In genomic region chr22:37163618-37164534, GRCh38 we compare ENCODE assay signal across 10 cellular contexts. TPM values are rescaled to one million over a fixed set of nuclear protein-coding genes. Genes with fewer than 3 reads are reported as not detected.
DNase-seq lines count a peak whose midpoint lies in the region; ATAC-seq and TF ChIP-seq lines count a peak whose summit lies in the region.
"Had no signal": no experiment of that assay in that cellular context is flagged by ENCODE, and none has a peak within 500 bp of the region (broad histone marks: within the 10 kb centered on the region; RNA-seq: fewer than 3 reads in every experiment).

No MANE protein-coding gene starts in this region.

- no peak overlapping the region for H4K8ac ChIP-seq in neuronal stem cell (ENCODE audit: low read depth, low read length)

- H2AFZ ChIP-seq in neuronal stem cell (ENCODE audit: low read length) = no peak overlapping the region

- POLR2A ChIA-PET in MCF 10A (lab: Yijun Ruan, JAX) = no interaction called here

- H2BK12ac ChIP-seq in neuronal stem cell (ENCODE audit: low read length) = peak overlapping the region; percentile 17

- H3K27ac Mint-ChIP-seq in T-helper 2 cell treated with Interferon-gamma antibody and Interleukin-4, amounts not matched to agents 5 μg/mL and 100 μg/mL, for 36 hours = peak overlapping the region; percentile 97
- H3K27ac Mint-ChIP-seq in MCF 10A (ENCODE audit: low read depth, unreplicated experiment) = no peak overlapping the region

- WGBS in neuronal stem cell (ENCODE audit: extremely low coverage in 2 of 2, insufficient read length in 2 of 2, insufficient replicate concordance in 1 of 2), 2 donors = no CpG with 5 or more reads among the region's 22 CpGs

- no peak overlapping the region for H3K27ac ChIP-seq in neuronal stem cell (replicated peaks; ENCODE audit: low read length)

- peaks cover 0 to 6% of the 10 kb centered on the region in 2 donors for H3K9me3 ChIP-seq in neuronal stem cell (replicated peaks in 1 of 2; ENCODE audit: control insufficient read depth in 2 of 2, insufficient read depth in 1 of 2, low read depth in 1 of 2, low read length in 2 of 2)

- H3K23ac ChIP-seq in neuronal stem cell (ENCODE audit: low read depth, low read length, poor library complexity) = no peak overlapping the region

- H3K36me3 Mint-ChIP-seq in T-helper 2 cell treated with Interferon-gamma antibody and Interleukin-4, amounts not matched to agents 5 μg/mL and 100 μg/mL, for 36 hours (ENCODE audit: low read depth) = no peaks in the 10 kb centered on the region
- no peaks in the 10 kb centered on the region for H3K36me3 Mint-ChIP-seq in MCF 10A (ENCODE audit: insufficient read depth, unreplicated experiment)

- H3K4me3 ChIP-seq in neuronal stem cell (ENCODE audit: low read length in 2 of 2) = no peak overlapping the region
- H3K4me3 ChIP-seq: tibial nerve had no signal

- no peaks in the 10 kb centered on the region for H3K27me3 Mint-ChIP-seq in T-helper 2 cell treated with Interferon-gamma antibody and Interleukin-4, amounts not matched to agents 5 μg/mL and 100 μg/mL, for 36 hours (ENCODE audit: low read depth)
- H3K27me3 Mint-ChIP-seq in MCF 10A (ENCODE audit: insufficient read depth, unreplicated experiment) = peaks cover 14% of the 10 kb centered on the region

- H2BK120ac ChIP-seq in neuronal stem cell (ENCODE audit: low read depth, low read length) = no peak overlapping the region

- CTCF ChIA-PET in MCF 10A (lab: Yijun Ruan, JAX) = interaction anchor here (0.6 to 5.2 kb wide), 6 partner anchors 12 to 283 kb away, joined by 3 to 19 read pairs (median 4); no protein-coding TSS in a partner anchor

- H4K91ac ChIP-seq in neuronal stem cell (ENCODE audit: low read depth, low read length, poor library complexity) = peak overlapping the region; percentile 23

- peaks cover 4 to 12% of the 10 kb centered on the region in 2 donors for H3K4me1 ChIP-seq in neuronal stem cell (ENCODE audit: control insufficient read depth in 2 of 2, insufficient read depth in 1 of 2, low read depth in 1 of 2, low read length in 2 of 2)

- no TSS peak for BruUV-seq in MCF 10A (replicated peaks; lab: Mats Ljungman, UMichigan)

- peak; percentile 88 for DNase-seq in T-helper 2 cell treated with Interferon-gamma antibody and Interleukin-4, amounts not matched to agents 5 μg/mL and 100 μg/mL, for 36 hours (ENCODE audit: low spot score)
- DNase-seq in neuronal stem cell (ENCODE audit: low spot score) = no peak
- no peak for DNase-seq in MCF 10A (ENCODE audit: unreplicated experiment)
- no peak for DNase-seq in iPS-NIHi11 (ENCODE audit: low spot score)
- DNase-seq in NCI-H1105 treated with DMSO at 0.1 percent for 48 hours (lab: John Stamatoyannopoulos, UW) = no peak
- DNase-seq: mammary epithelial cell had no signal

- no peaks in the 10 kb centered on the region for H3K9me3 Mint-ChIP-seq in T-helper 2 cell treated with Interferon-gamma antibody and Interleukin-4, amounts not matched to agents 5 μg/mL and 100 μg/mL, for 36 hours
- no peaks in the 10 kb centered on the region for H3K9me3 Mint-ChIP-seq in MCF 10A (ENCODE audit: unreplicated experiment)

- peaks cover 79% of the 10 kb centered on the region for H3K4me1 Mint-ChIP-seq in T-helper 2 cell treated with Interferon-gamma antibody and Interleukin-4, amounts not matched to agents 5 μg/mL and 100 μg/mL, for 36 hours (ENCODE audit: low read depth)
- H3K4me1 Mint-ChIP-seq in MCF 10A (ENCODE audit: insufficient read depth, unreplicated experiment) = peaks cover 6% of the 10 kb centered on the region

- no peak overlapping the region for H2BK5ac ChIP-seq in neuronal stem cell (ENCODE audit: low read length)

- H3K14ac ChIP-seq in neuronal stem cell (ENCODE audit: low read length) = no peak overlapping the region

- no peak overlapping the region for H2BK15ac ChIP-seq in neuronal stem cell (ENCODE audit: low read length)

- H3K79me1 ChIP-seq in neuronal stem cell (ENCODE audit: low read depth, low read length) = no peaks in the 10 kb centered on the region

- H3K18ac ChIP-seq in neuronal stem cell (ENCODE audit: low read length) = peak overlapping the region; percentile 28

- peaks cover 0 to 7% (median 0%) of the 10 kb centered on the region in 3 experiments for H3K27me3 ChIP-seq in neuronal stem cell (ENCODE audit: control insufficient read depth in 3 of 3, insufficient read depth in 3 of 3, low read depth in 1 of 3, low read length in 3 of 3)
- H3K27me3 ChIP-seq: tibial nerve had no signal

- no peaks in the 10 kb centered on the region for H3K36me3 ChIP-seq in neuronal stem cell (replicated peaks in 1 of 2; ENCODE audit: control insufficient read depth in 2 of 2, insufficient read depth in 2 of 2, low read length in 2 of 2)
- H3K36me3 ChIP-seq: tibial nerve had no signal

- H3K4me3 Mint-ChIP-seq in T-helper 2 cell treated with Interferon-gamma antibody and Interleukin-4, amounts not matched to agents 5 μg/mL and 100 μg/mL, for 36 hours = peak overlapping the region; percentile 74
- H3K4me3 Mint-ChIP-seq in MCF 10A (ENCODE audit: unreplicated experiment) = no peak overlapping the region

- peak overlapping the region; percentile 15 for H3K9ac ChIP-seq in neuronal stem cell (ENCODE audit: low read depth, low read length, poor library complexity)

- H3K4me2 ChIP-seq in neuronal stem cell (ENCODE audit: insufficient read depth, low read length, poor library complexity, severe bottlenecking) = no peak overlapping the region

- intact Hi-C loops in MCF 10A (cut with micrococcal nuclease) = no loop called here

- no peak for TF ChIP-seq CTCF in MCF 10A (IDR thresholded peaks at IDR 0.05; ENCODE audit: unreplicated experiment)

- no peak overlapping the region for H2AK5ac ChIP-seq in neuronal stem cell (ENCODE audit: low read depth, low read length)

- ATAC-seq in GM18498 (IDR thresholded peaks at IDR 0.05; ENCODE audit: unreplicated experiment) (peak; percentile 42), GM21717 (IDR thresholded peaks at IDR 0.05; ENCODE audit: unreplicated experiment) (peak; percentile 29), GM18519 (IDR thresholded peaks at IDR 0.05; ENCODE audit: low FRiP score, unreplicated experiment) (no peak)

- H3K4ac ChIP-seq in neuronal stem cell (ENCODE audit: low read length) = no peak overlapping the region

RNA-seq across cellular contexts. Expression of gene IL2RB, which starts 14.2 kb away (rescaled TPM):
- polyA plus RNA-seq in neuronal stem cell (2013, experiment 1 of 2) = 0.47 TPM
- polyA plus RNA-seq in neuronal stem cell (2013, experiment 2 of 2) = 0.43 TPM
- not detected in 2 replicates for total RNA-seq in MCF 10A (2022)

RNA-seq across cellular contexts. Expression of gene C1QTNF6, which starts 24.2 kb away (rescaled TPM):
- polyA plus RNA-seq in neuronal stem cell (2013, experiment 1 of 2) = 17.0 TPM
- polyA plus RNA-seq in neuronal stem cell (2013, experiment 2 of 2) = 18.2 TPM
- 6.6 and 11.6 TPM in 2 replicates for total RNA-seq in MCF 10A (2022)

RNA-seq across cellular contexts. Expression of gene SSTR3, which starts 48.4 kb away (rescaled TPM):
- 0.22 TPM for polyA plus RNA-seq in neuronal stem cell (2013, experiment 1 of 2)
- polyA plus RNA-seq in neuronal stem cell (2013, experiment 2 of 2) = 0.28 TPM
- total RNA-seq in MCF 10A (2022) = not detected in 2 replicates
- total RNA-seq: mammary epithelial cell, tibial nerve had no signal
- polyA plus RNA-seq: mammary epithelial cell had no signal

RNA-seq across cellular contexts. Expression of gene TMPRSS6, which starts 54.4 kb away (rescaled TPM):
- polyA plus RNA-seq in neuronal stem cell (2013, experiment 1 of 2) = 0.01 TPM
- polyA plus RNA-seq in neuronal stem cell (2013, experiment 2 of 2) = not detected
- total RNA-seq in MCF 10A (2022) = not detected in 2 replicates
- total RNA-seq: mammary epithelial cell, tibial nerve had no signal
- polyA plus RNA-seq: mammary epithelial cell had no signal
